ENCODE assay signal across 25 cellular contexts in genomic region chr14:34582117-34582680, GRCh38. TPM values are rescaled to one million over a fixed set of nuclear protein-coding genes. Genes with fewer than 3 reads are reported as not detected.
DNase-seq lines count a peak whose midpoint lies in the region; ATAC-seq, FAIRE-seq and TF ChIP-seq lines count a peak whose summit lies in the region.
"Had no signal": no experiment of that assay in that cellular context is flagged by ENCODE, and none has a peak within 500 bp of the region (broad histone marks: within the 10 kb centered on the region; RNA-seq: fewer than 3 reads in every experiment).

No MANE protein-coding gene starts in this region.

- H3K4me1 ChIP-seq in right cardiac atrium (ENCODE audit: control insufficient read depth, insufficient read depth, low read length) (no peaks in the 10 kb centered on the region), HepG2 (ENCODE audit: insufficient read depth, low read length) (no peaks in the 10 kb centered on the region), spleen (no peaks in the 10 kb centered on the region)
- no peaks in the 10 kb centered on the region for H3K4me1 ChIP-seq in naive thymus-derived CD4-positive, alpha-beta T cell (ENCODE audit: control insufficient read depth in 2 of 2, insufficient read depth in 2 of 2, low read length in 2 of 2)
- H3K4me1 ChIP-seq: BLaER1 treated with 17β-estradiol and CSF1 and Interleukin-3, amounts not matched to agents 10 nM and 100 nM; Caco-2; HAP-1 had no signal

- BruUV-seq in HepG2 (replicated peaks; lab: Mats Ljungman, UMichigan) = no TSS peak

- CTCF ChIA-PET in HepG2 (lab: Yijun Ruan, JAX; ENCODE audit: low intra/inter-chr PET ratio, low total read pairs) = no interaction called here
- CTCF ChIA-PET in naive thymus-derived CD4-positive, alpha-beta T cell (lab: Charles Lee) = no interaction called here

- in situ Hi-C loops in HepG2 (cut with HindIII; ENCODE audit: extremely low pct_ligation_motif_present, low pct_unique_long_range_greater_than_20kb) = no loop called here

- no peaks in the 10 kb centered on the region for H3K27me3 Mint-ChIP-seq in activated T-helper 1 cell treated with anti-CD3 and anti-CD28 coated beads, Interleukin-12 subunit alpha, Interleukin-12 subunit beta, Interleukin-2, Interleukin-4 antibody, amounts not matched to agents 30 ng/mL and 10 ng/mL and 1 ng/mL, durations not matched to agents 14 hours and 24 hours and 36 hours (ENCODE audit: insufficient read depth)
- H3K27me3 Mint-ChIP-seq in naive thymus-derived CD4-positive, alpha-beta T cell = no peaks in the 10 kb centered on the region
- H3K27me3 Mint-ChIP-seq: CD4-positive, alpha-beta T cell had no signal

- H3K36me3 ChIP-seq in HepG2 (replicated peaks in 1 of 2; ENCODE audit: control insufficient read depth in 1 of 2, insufficient read depth in 2 of 2, low read length in 2 of 2) (peaks cover 27 to 79% of the 10 kb centered on the region in 2 experiments), spleen (peaks cover 0 to 100% (median 85%) of the 10 kb centered on the region in 6 donors), MG63 (peaks cover 3% of the 10 kb centered on the region; the same call in 1 of the 2 replicates)
- H3K36me3 ChIP-seq in naive thymus-derived CD4-positive, alpha-beta T cell (ENCODE audit: control insufficient read depth in 2 of 3, insufficient read depth in 3 of 3, low read length in 3 of 3) = peaks cover 3 to 58% (median 4%) of the 10 kb centered on the region in 3 experiments

- H3K4me2 ChIP-seq in HepG2 (ENCODE audit: low read depth, low read length) = no peak overlapping the region
- H3K4me2 ChIP-seq: BLaER1 treated with 17β-estradiol and CSF1 and Interleukin-3, amounts not matched to agents 10 nM and 100 nM; SK-N-SH had no signal

- H3K9ac ChIP-seq in HepG2 (ENCODE audit: insufficient read depth, low read depth, low read length) = no peak overlapping the region
- H3K9ac ChIP-seq: BLaER1 treated with 17β-estradiol and CSF1 and Interleukin-3, amounts not matched to agents 10 nM and 100 nM; SK-N-SH had no signal

- no peak overlapping the region for H3K27ac ChIP-seq in right cardiac atrium (ENCODE audit: low read length)
- no peak overlapping the region for H3K27ac ChIP-seq in HepG2 (ENCODE audit: extremely low read length, insufficient read depth, low read length)
- H3K27ac ChIP-seq in spleen = no peak overlapping the region
- H3K27ac ChIP-seq in naive thymus-derived CD4-positive, alpha-beta T cell (ENCODE audit: low read depth, low read length) = no peak overlapping the region
- H3K27ac ChIP-seq: BLaER1 treated with 17β-estradiol and CSF1 and Interleukin-3, amounts not matched to agents 10 nM and 100 nM had no signal

- no peak for FAIRE-seq in HepG2 (lab: Jason Lieb, UNC)
- FAIRE-seq: A549, G401.6, HTR-8/SVneo had no signal

- TF ChIP-seq CTCF in HepG2 (CRISPR knock-in tag; IDR thresholded peaks at IDR 0.05) = no peak
- TF ChIP-seq CTCF in spleen (IDR thresholded peaks at IDR 0.05 in 8 of 11, conservative IDR thresholded peaks at IDR 0.05 in 3 of 11) = no peak

- H3K9me3 ChIP-seq in right cardiac atrium (ENCODE audit: control insufficient read depth, low read length) = no peaks in the 10 kb centered on the region
- H3K9me3 ChIP-seq in HepG2 (ENCODE audit: low read length) = no peaks in the 10 kb centered on the region
- no peaks in the 10 kb centered on the region for H3K9me3 ChIP-seq in spleen
- H3K9me3 ChIP-seq in MG63 = no peaks in the 10 kb centered on the region
- H3K9me3 ChIP-seq in naive thymus-derived CD4-positive, alpha-beta T cell (ENCODE audit: control insufficient read depth in 2 of 3, low read length in 3 of 3) = no peaks in the 10 kb centered on the region
- H3K9me3 ChIP-seq: A549; BLaER1 treated with 17β-estradiol and CSF1 and Interleukin-3, amounts not matched to agents 10 nM and 100 nM; Caco-2; HAP-1; SK-N-SH had no signal

- H3K4me1 Mint-ChIP-seq in activated T-helper 1 cell treated with anti-CD3 and anti-CD28 coated beads, Interleukin-12 subunit alpha, Interleukin-12 subunit beta, Interleukin-2, Interleukin-4 antibody, amounts not matched to agents 30 ng/mL and 10 ng/mL and 1 ng/mL, durations not matched to agents 14 hours and 24 hours and 36 hours (ENCODE audit: low read depth) = no peaks in the 10 kb centered on the region
- no peaks in the 10 kb centered on the region for H3K4me1 Mint-ChIP-seq in naive thymus-derived CD4-positive, alpha-beta T cell

- no peak overlapping the region for H2AFZ ChIP-seq in HepG2 (ENCODE audit: low read length)

- H3K4me3 ChIP-seq in right cardiac atrium (ENCODE audit: low read length) (no peak overlapping the region), HepG2 (replicated peaks in 1 of 3; ENCODE audit: insufficient read depth in 1 of 3, low read depth in 2 of 3, low read length in 3 of 3) (no peak overlapping the region), spleen (no peak overlapping the region), MG63 (no peak overlapping the region)
- H3K4me3 ChIP-seq in naive thymus-derived CD4-positive, alpha-beta T cell (ENCODE audit: low read length) = no peak overlapping the region
- H3K4me3 ChIP-seq: A549; BLaER1 treated with 17β-estradiol and CSF1 and Interleukin-3, amounts not matched to agents 10 nM and 100 nM; HAP-1 had no signal

- intact Hi-C loops in cardiac septum (cut with DNase I) (no loop called here), right cardiac atrium (cut with DNase I) (no loop called here), HepG2 (cut with micrococcal nuclease; ENCODE audit: unreplicated experiment) (no loop called here), spleen (cut with DNase I; ENCODE audit: low total_unique reads) (no loop called here)
- intact Hi-C loops in activated T-helper 1 cell treated with anti-CD3 and anti-CD28 coated beads, Interleukin-12 subunit alpha, Interleukin-12 subunit beta, Interleukin-2, Interleukin-4 antibody, amounts not matched to agents 30 ng/mL and 10 ng/mL and 1 ng/mL, durations not matched to agents 14 hours and 24 hours and 36 hours (cut with micrococcal nuclease) = no loop called here
- intact Hi-C loops in naive thymus-derived CD4-positive, alpha-beta T cell (cut with micrococcal nuclease) = no loop called here

- peaks cover 21% of the 10 kb centered on the region for H3K36me3 Mint-ChIP-seq in activated T-helper 1 cell treated with anti-CD3 and anti-CD28 coated beads, Interleukin-12 subunit alpha, Interleukin-12 subunit beta, Interleukin-2, Interleukin-4 antibody, amounts not matched to agents 30 ng/mL and 10 ng/mL and 1 ng/mL, durations not matched to agents 14 hours and 24 hours and 36 hours (ENCODE audit: low read depth)
- peaks cover 5 to 30% (median 19%) of the 10 kb centered on the region in 5 donors for H3K36me3 Mint-ChIP-seq in naive thymus-derived CD4-positive, alpha-beta T cell

- H3K27me3 ChIP-seq in right cardiac atrium (ENCODE audit: control insufficient read depth, insufficient read depth) (no peaks in the 10 kb centered on the region), HepG2 (ENCODE audit: control insufficient read depth in 1 of 2, insufficient read depth in 2 of 2, low read length in 2 of 2) (no peaks in the 10 kb centered on the region), spleen (replicated peaks in 1 of 7) (no peaks in the 10 kb centered on the region), MG63 (no peaks in the 10 kb centered on the region)
- H3K27me3 ChIP-seq in naive thymus-derived CD4-positive, alpha-beta T cell (ENCODE audit: control insufficient read depth in 2 of 2, insufficient read depth in 2 of 2, low read length in 2 of 2) = no peaks in the 10 kb centered on the region
- H3K27me3 ChIP-seq: BLaER1 treated with 17β-estradiol and CSF1 and Interleukin-3, amounts not matched to agents 10 nM and 100 nM had no signal

- no peak overlapping the region for H3K27ac Mint-ChIP-seq in activated T-helper 1 cell treated with anti-CD3 and anti-CD28 coated beads, Interleukin-12 subunit alpha, Interleukin-12 subunit beta, Interleukin-2, Interleukin-4 antibody, amounts not matched to agents 30 ng/mL and 10 ng/mL and 1 ng/mL, durations not matched to agents 14 hours and 24 hours and 36 hours
- peak overlapping the region in 2 of 9 donors; percentile 15 to 32 for H3K27ac Mint-ChIP-seq in naive thymus-derived CD4-positive, alpha-beta T cell
- H3K27ac Mint-ChIP-seq: CD4-positive, alpha-beta T cell; HFFc6 had no signal

- no peak overlapping the region for H3K4me3 Mint-ChIP-seq in activated T-helper 1 cell treated with anti-CD3 and anti-CD28 coated beads, Interleukin-12 subunit alpha, Interleukin-12 subunit beta, Interleukin-2, Interleukin-4 antibody, amounts not matched to agents 30 ng/mL and 10 ng/mL and 1 ng/mL, durations not matched to agents 14 hours and 24 hours and 36 hours
- H3K4me3 Mint-ChIP-seq in naive thymus-derived CD4-positive, alpha-beta T cell = no peak overlapping the region
- H3K4me3 Mint-ChIP-seq: CD4-positive, alpha-beta T cell; HFFc6 had no signal

- H3K9me3 Mint-ChIP-seq in activated T-helper 1 cell treated with anti-CD3 and anti-CD28 coated beads, Interleukin-12 subunit alpha, Interleukin-12 subunit beta, Interleukin-2, Interleukin-4 antibody, amounts not matched to agents 30 ng/mL and 10 ng/mL and 1 ng/mL, durations not matched to agents 14 hours and 24 hours and 36 hours = no peaks in the 10 kb centered on the region
- H3K9me3 Mint-ChIP-seq in naive thymus-derived CD4-positive, alpha-beta T cell = no peaks in the 10 kb centered on the region
- H3K9me3 Mint-ChIP-seq: CD4-positive, alpha-beta T cell; HFFc6 had no signal

- POLR2A ChIA-PET in HepG2 (lab: Yijun Ruan, JAX) = no interaction called here
- POLR2A ChIA-PET in naive thymus-derived CD4-positive, alpha-beta T cell (lab: Charles Lee) = no interaction called here

- no peak for TF ChIP-seq EP300 in HepG2 (IDR thresholded peaks at IDR 0.05; ENCODE audit: low read depth in 2 of 2, low read length in 2 of 2)
- TF ChIP-seq EP300 in HepG2 (CRISPR knock-in tag; IDR thresholded peaks at IDR 0.05; ENCODE audit: borderline replicate concordance) = no peak

- TF ChIP-seq RAD21 in HepG2 (CRISPR knock-in tag; IDR thresholded peaks at IDR 0.05) = no peak

- no peak for ATAC-seq in right cardiac atrium
- no peak for ATAC-seq in HepG2
- ATAC-seq in naive thymus-derived CD4-positive, alpha-beta T cell = no peak
- ATAC-seq: A549 had no signal

- DNase-seq in cardiac septum (ENCODE audit: low spot score) = peak; percentile 5
- no peak for DNase-seq in right cardiac atrium
- no peak for DNase-seq in HepG2 (ENCODE audit: low spot score)
- peak; percentile 20 for DNase-seq in spleen
- DNase-seq in activated T-helper 1 cell treated with anti-CD3 and anti-CD28 coated beads, Interleukin-12 subunit alpha, Interleukin-12 subunit beta, Interleukin-2, Interleukin-4 antibody, amounts not matched to agents 30 ng/mL and 10 ng/mL and 1 ng/mL, durations not matched to agents 14 hours and 24 hours and 36 hours (ENCODE audit: low spot score) = no peak
- no peak for DNase-seq in MG63
- DNase-seq in naive thymus-derived CD4-positive, alpha-beta T cell = no peak
- DNase-seq: AML-193; CD4-positive, alpha-beta T cell; GOT3; HFFc6; KBM-7; NCI-H2029; NCI-H446 treated with DMSO at 0.1 percent for 48 hours; NCI-H526; NCI-H82; NK-92 treated with Interleukin-12 subunit alpha and Interleukin-12 subunit beta, amount 100 ng/mL, for 24 hours; RPMI8226; SK-N-SH had no signal

- TF ChIP-seq POLR2A in HepG2 (IDR thresholded peaks at IDR 0.05; ENCODE audit: insufficient read depth in 1 of 2, low read depth in 2 of 2, low read length in 2 of 2) (no peak), spleen (IDR thresholded peaks at IDR 0.05) (no peak)

- WGBS in right cardiac atrium = 98% methylated on average over 10 of the region's 11 CpGs
- 97% methylated on average over 11 of the region's 11 CpGs for WGBS in HepG2 (ENCODE audit: low lambda C conversion rate)
- WGBS in spleen, 5 donors = 95 to 99% (median 98%) methylated on average over 9 to 11 of the region's 11 CpGs

- H4K20me1 ChIP-seq in HepG2 (ENCODE audit: insufficient read depth, low read length) = no peaks in the 10 kb centered on the region; the same call in 1 of the 2 replicates

- H3K79me2 ChIP-seq in HepG2 (ENCODE audit: insufficient read depth, low read length) = no peaks in the 10 kb centered on the region

RNA-seq across cellular contexts. Expression of gene EAPP, which starts 42.7 kb away (rescaled TPM):
- total RNA-seq in cardiac septum (17.1 TPM), right cardiac atrium (10 to 100 TPM; 18.9 to 25.3 (median 22.2) TPM), HepG2 (2016; rRNA removed; fragmentation: Illumina TruSeq; extraction: Trizol) (110 and 163 TPM in 2 replicates), spleen (10 to 100 TPM; 26.7 to 44.3 (median 35.2) TPM)
- polyA plus RNA-seq in right cardiac atrium (30.6 TPM), HepG2 (2011; rRNA removed) (57.8 and 68.7 TPM in 2 replicates), spleen (10 to 100 TPM; 30.2 to 44.9 (median 44.0) TPM)
- total RNA-seq in HepG2 (2016; cell fraction: cytosol; rRNA removed; fragmentation: Illumina TruSeq; extraction: Trizol; ENCODE audit: low read depth) = 16.4 and 17.4 TPM in 2 replicates
- 111 and 170 TPM in 2 replicates for total RNA-seq in HepG2 (2016; cell fraction: insoluble cytoplasmic fraction; rRNA removed; fragmentation: Illumina TruSeq; extraction: Trizol)
- total RNA-seq in HepG2 (2016; cell fraction: membrane; rRNA removed; fragmentation: Illumina TruSeq; extraction: Trizol) = 31.8 and 35.9 TPM in 2 replicates
- 50.7 and 59.2 TPM in 2 replicates for total RNA-seq in HepG2 (2016; cell fraction: nucleus; rRNA removed; fragmentation: Illumina TruSeq; extraction: Trizol)
- 33.0 and 55.6 TPM in 2 replicates for polyA plus RNA-seq in HepG2 (2011; cell fraction: cytosol; rRNA removed)
- polyA plus RNA-seq in HepG2 (2011; cell fraction: nucleus; rRNA removed) = 13.9 and 18.7 TPM in 2 replicates
- polyA plus RNA-seq in HepG2 (2012) = 52.5 and 74.2 TPM in 2 replicates
- 13.9 and 14.8 TPM in 2 replicates for polyA plus RNA-seq in HepG2 (2016; cell fraction: cytosol; fragmentation: Illumina TruSeq; extraction: Trizol; ENCODE audit: low read depth)
- 142 and 152 TPM in 2 replicates for polyA plus RNA-seq in HepG2 (2016; cell fraction: insoluble cytoplasmic fraction; fragmentation: Illumina TruSeq; extraction: Trizol; ENCODE audit: low read depth)
- 22.0 and 26.2 TPM in 2 replicates for polyA plus RNA-seq in HepG2 (2016; cell fraction: membrane; fragmentation: Illumina TruSeq; extraction: Trizol; ENCODE audit: low read depth)
- polyA plus RNA-seq in HepG2 (2016; cell fraction: nucleus; fragmentation: Illumina TruSeq; extraction: Trizol; ENCODE audit: insufficient read depth, low read depth) = 50.5 and 52.0 TPM in 2 replicates
- 11.0 and 20.1 TPM in 2 replicates for polyA minus RNA-seq in HepG2 (2011; rRNA and poly(A)+ RNA removed; ENCODE audit: low replicate concordance)
- polyA minus RNA-seq in HepG2 (2011; cell fraction: cytosol; rRNA and poly(A)+ RNA removed) = 37.9 and 41.4 TPM in 2 replicates
- polyA minus RNA-seq in HepG2 (2011; cell fraction: nucleus; rRNA and poly(A)+ RNA removed) = 48.5 and 48.9 TPM in 2 replicates
- 34.4 and 35.1 TPM in 2 replicates for total RNA-seq in activated T-helper 1 cell treated with anti-CD3 and anti-CD28 coated beads, Interleukin-12 subunit alpha, Interleukin-12 subunit beta, Interleukin-2, Interleukin-4 antibody, amounts not matched to agents 30 ng/mL and 10 ng/mL and 1 ng/mL, durations not matched to agents 14 hours and 24 hours and 36 hours
- total RNA-seq in MG63 (2014; rRNA removed; shearing (Covaris generic); ENCODE audit: low replicate concordance) = 26.5 and 28.7 TPM in 2 replicates
- 10 to 100 TPM; 34.8 to 84.3 (median 60.9) TPM for total RNA-seq in naive thymus-derived CD4-positive, alpha-beta T cell
- polyA plus RNA-seq in naive thymus-derived CD4-positive, alpha-beta T cell = 100 to 1,000 TPM; 103 to 125 TPM

RNA-seq across cellular contexts. Expression of gene SNX6, which starts 47.7 kb away (rescaled TPM):
- total RNA-seq in cardiac septum = 59.5 TPM
- 10 to 100 TPM; 46.7 to 53.4 (median 48.3) TPM for total RNA-seq in right cardiac atrium
- 22.9 TPM for polyA plus RNA-seq in right cardiac atrium
- 169 and 318 TPM in 2 replicates for total RNA-seq in HepG2 (2016; rRNA removed; fragmentation: Illumina TruSeq; extraction: Trizol)
- total RNA-seq in HepG2 (2016; cell fraction: cytosol; rRNA removed; fragmentation: Illumina TruSeq; extraction: Trizol; ENCODE audit: low read depth) = 67.9 and 79.2 TPM in 2 replicates
- total RNA-seq in HepG2 (2016; cell fraction: insoluble cytoplasmic fraction; rRNA removed; fragmentation: Illumina TruSeq; extraction: Trizol) = 184 and 327 TPM in 2 replicates
- total RNA-seq in HepG2 (2016; cell fraction: membrane; rRNA removed; fragmentation: Illumina TruSeq; extraction: Trizol) = 78.6 and 93.2 TPM in 2 replicates
- 97.5 and 107 TPM in 2 replicates for total RNA-seq in HepG2 (2016; cell fraction: nucleus; rRNA removed; fragmentation: Illumina TruSeq; extraction: Trizol)
- 62.9 and 92.3 TPM in 2 replicates for polyA plus RNA-seq in HepG2 (2011; rRNA removed)
- polyA plus RNA-seq in HepG2 (2011; cell fraction: cytosol; rRNA removed) = 74.8 and 134 TPM in 2 replicates
- 34.5 and 35.1 TPM in 2 replicates for polyA plus RNA-seq in HepG2 (2011; cell fraction: nucleus; rRNA removed)
- 116 and 119 TPM in 2 replicates for polyA plus RNA-seq in HepG2 (2012)
- polyA plus RNA-seq in HepG2 (2016; cell fraction: cytosol; fragmentation: Illumina TruSeq; extraction: Trizol; ENCODE audit: low read depth) = 18.7 and 19.1 TPM in 2 replicates
- 235 and 273 TPM in 2 replicates for polyA plus RNA-seq in HepG2 (2016; cell fraction: insoluble cytoplasmic fraction; fragmentation: Illumina TruSeq; extraction: Trizol; ENCODE audit: low read depth)
- 37.8 and 44.2 TPM in 2 replicates for polyA plus RNA-seq in HepG2 (2016; cell fraction: membrane; fragmentation: Illumina TruSeq; extraction: Trizol; ENCODE audit: low read depth)
- polyA plus RNA-seq in HepG2 (2016; cell fraction: nucleus; fragmentation: Illumina TruSeq; extraction: Trizol; ENCODE audit: insufficient read depth, low read depth) = 96.4 and 106 TPM in 2 replicates
- 13.3 and 24.5 TPM in 2 replicates for polyA minus RNA-seq in HepG2 (2011; rRNA and poly(A)+ RNA removed; ENCODE audit: low replicate concordance)
- polyA minus RNA-seq in HepG2 (2011; cell fraction: cytosol; rRNA and poly(A)+ RNA removed) = 61.6 and 73.7 TPM in 2 replicates
- polyA minus RNA-seq in HepG2 (2011; cell fraction: nucleus; rRNA and poly(A)+ RNA removed) = 120 TPM in 2 replicates
- 100 to 1,000 TPM in 4 of 7 donors, 10 to 100 TPM in 3; 80.4 to 201 (median 104) TPM for total RNA-seq in spleen
- polyA plus RNA-seq in spleen = 10 to 100 TPM; 23.0 to 54.4 (median 43.4) TPM
- 70.3 and 75.6 TPM in 2 replicates for total RNA-seq in activated T-helper 1 cell treated with anti-CD3 and anti-CD28 coated beads, Interleukin-12 subunit alpha, Interleukin-12 subunit beta, Interleukin-2, Interleukin-4 antibody, amounts not matched to agents 30 ng/mL and 10 ng/mL and 1 ng/mL, durations not matched to agents 14 hours and 24 hours and 36 hours
- total RNA-seq in MG63 (2014; rRNA removed; shearing (Covaris generic); ENCODE audit: low replicate concordance) = 44.5 and 80.6 TPM in 2 replicates
- total RNA-seq in naive thymus-derived CD4-positive, alpha-beta T cell = 10 to 100 TPM; 56.6 to 78.9 (median 59.7) TPM
- polyA plus RNA-seq in naive thymus-derived CD4-positive, alpha-beta T cell = 100 to 1,000 TPM in 1 of 2 donors, 10 to 100 TPM in 1; 99.4 to 114 TPM

Comparison
In these comparisons a context has a peak if more than half of its experiments do, and no peak if none do; other contexts are left out.
1. DNase-seq: peak in cardiac septum (single experiment) and spleen (single experiment); none in right cardiac atrium (0 of 3), HepG2 (single experiment), activated T-helper 1 cell treated with anti-CD3 and anti-CD28 coated beads, Interleukin-12 subunit alpha, Interleukin-12 subunit beta, Interleukin-2, Interleukin-4 antibody, amounts not matched to agents 30 ng/mL and 10 ng/mL and 1 ng/mL, durations not matched to agents 14 hours and 24 hours and 36 hours (single experiment), MG63 (single experiment) and naive thymus-derived CD4-positive, alpha-beta T cell (0 of 9).